Comparison of ENCODE assay signal across 8 cellular contexts in the genomic region with DNA sequence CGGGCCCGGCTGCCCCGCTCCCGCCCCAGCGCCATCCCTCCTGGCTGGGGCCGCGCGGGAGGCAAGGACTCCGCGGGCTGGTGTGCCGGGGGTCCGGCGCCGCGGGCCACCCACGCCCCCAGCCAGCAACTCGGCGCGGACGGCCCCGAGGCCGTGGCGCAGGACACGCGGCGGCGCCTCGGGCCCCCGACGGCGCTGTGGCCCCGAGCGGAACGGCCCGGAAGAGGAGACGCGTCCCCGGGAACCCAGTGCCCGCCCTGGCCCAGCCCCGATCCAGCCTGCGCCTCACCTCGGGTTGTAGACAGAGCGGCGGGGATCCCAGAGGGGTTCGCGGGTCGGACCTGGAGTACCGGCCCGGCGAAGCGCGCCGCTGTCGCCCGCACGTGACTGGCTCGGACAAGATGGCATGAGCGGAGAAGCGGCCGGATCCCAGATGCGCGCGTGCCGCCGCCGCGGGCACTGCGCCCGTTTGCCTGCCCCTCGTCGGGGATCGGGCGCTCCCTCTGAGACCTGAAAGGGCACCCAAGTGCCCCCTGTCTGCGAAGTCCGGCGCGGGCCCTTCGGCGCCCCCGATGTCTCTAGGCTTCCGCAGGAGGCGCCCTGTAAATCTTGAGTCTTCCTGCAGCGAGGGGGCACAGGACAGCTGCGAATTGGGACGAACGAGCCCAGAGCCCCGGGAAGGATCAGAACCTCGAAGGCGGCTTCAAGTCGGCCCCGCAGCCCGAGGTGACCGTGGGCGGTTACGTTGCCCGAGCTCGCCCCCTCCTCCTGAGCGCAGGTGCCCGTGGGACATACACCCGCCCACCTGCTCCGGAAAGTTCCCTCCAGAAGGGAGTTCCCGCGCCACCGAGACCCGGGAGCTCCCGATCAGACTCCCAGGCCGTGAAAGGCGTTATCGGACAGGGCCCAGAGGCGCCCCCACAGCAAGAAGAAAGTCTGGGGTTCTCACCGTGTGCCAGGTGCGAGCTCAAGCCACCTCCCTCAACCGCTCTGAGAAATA. TPM values are rescaled to one million over a fixed set of nuclear protein-coding genes. Genes with fewer than 3 reads are reported as not detected.
A peak's percentile ranks its signal among the peaks of the same experiment; 100 is the strongest.
DNase-seq lines count a peak whose midpoint lies in the region; ATAC-seq and TF ChIP-seq lines count a peak whose summit lies in the region.

No MANE protein-coding gene starts in this region.

- TF ChIP-seq CTCF in AG04450 (IDR thresholded peaks at IDR 0.05; ENCODE audit: low read depth, low read length): peak; percentile 42

- H3K9me3 ChIP-seq in AG04450 (ENCODE audit: control insufficient read depth, insufficient read depth, low read length) (no peaks in the 10 kb centered on the region; the same call in 1 of the 2 replicates), right cardiac atrium (ENCODE audit: control insufficient read depth, low read length) (no peaks in the 10 kb centered on the region)

- POLR2A ChIA-PET in AG04450 (lab: Yijun Ruan, JAX): interaction anchor here (0.6 kb wide), 1 partner anchor 341 kb away, joined by 4 read pairs; the partner anchor contains the start of genes GLT8D1 and SPCS1
- POLR2A ChIA-PET in activated naive CD8-positive, alpha-beta T cell treated with anti-CD3 and anti-CD28 coated beads, Interleukin-2, amount 10 ng/mL, durations not matched to agents 7 days and 5 days (lab: Charles Lee): interaction anchor here (0.5 to 2.2 kb wide), 13 partner anchors 15 to 441 kb away, joined by 3 to 8 read pairs (median 4); partner anchors contain the start of genes GNL3 and PBRM1

- peaks cover 11% of the 10 kb centered on the region for H3K27me3 ChIP-seq in AG04450 (ENCODE audit: control insufficient read depth, insufficient read depth, low read length)
- no peaks in the 10 kb centered on the region for H3K27me3 ChIP-seq in right cardiac atrium (ENCODE audit: control insufficient read depth, insufficient read depth)

- peak; percentile 40 for ATAC-seq in GM18909 (IDR thresholded peaks at IDR 0.05; ENCODE audit: poor library complexity, unreplicated experiment)
- peak; percentile 33 for ATAC-seq in HG03354 (IDR thresholded peaks at IDR 0.05; ENCODE audit: poor library complexity, severe bottlenecking, unreplicated experiment)
- peak; percentile 55 for ATAC-seq in SK-N-SH treated with all-trans-retinoic acid at 6 μM for 48 hours
- ATAC-seq in activated naive CD8-positive, alpha-beta T cell treated with anti-CD3 and anti-CD28 coated beads, Interleukin-2, amount 10 ng/mL, durations not matched to agents 7 days and 5 days (ENCODE audit: low read depth): peak; percentile 59
- ATAC-seq in right cardiac atrium: peak; percentile 34 to 58

- no peak overlapping the region for H3K27ac ChIP-seq in AG04450 (ENCODE audit: low read depth, low read length)
- H3K27ac ChIP-seq in right cardiac atrium (ENCODE audit: low read length): no peak overlapping the region

- peak overlapping the region; percentile 80 for H3K27ac Mint-ChIP-seq in activated naive CD8-positive, alpha-beta T cell treated with anti-CD3 and anti-CD28 coated beads, Interleukin-2, amount 10 ng/mL, durations not matched to agents 7 days and 5 days

- CTCF ChIA-PET in AG04450 (lab: Charles Lee): interaction anchor here (0.5 to 0.6 kb wide), 2 partner anchors 37 to 87 kb away, joined by 3 to 4 read pairs; no protein-coding TSS in a partner anchor

- intact Hi-C loops in right cardiac atrium (cut with DNase I): no loop called here

- DNase-seq in AG04450 (ENCODE audit: low read depth, low spot score) (no peak), right cardiac atrium (peak; percentile 55 to 81 (median 80)), retina (peak; percentile 89), NCI-H510A (lab: John Stamatoyannopoulos, UW) (no peak)
- peak; percentile 77 for DNase-seq in activated naive CD8-positive, alpha-beta T cell treated with anti-CD3 and anti-CD28 coated beads, Interleukin-2, amount 10 ng/mL, durations not matched to agents 7 days and 5 days

- peaks cover 5% of the 10 kb centered on the region for H3K27me3 Mint-ChIP-seq in activated naive CD8-positive, alpha-beta T cell treated with anti-CD3 and anti-CD28 coated beads, Interleukin-2, amount 10 ng/mL, durations not matched to agents 7 days and 5 days

- WGBS in right cardiac atrium: 4% methylated on average over 113 of the region's 113 CpGs

- peaks cover 5% of the 10 kb centered on the region for H3K4me1 ChIP-seq in right cardiac atrium (ENCODE audit: control insufficient read depth, insufficient read depth, low read length)

- H3K4me3 ChIP-seq in AG04450 (ENCODE audit: low read depth, low read length) (peak overlapping the region; percentile 64), right cardiac atrium (ENCODE audit: low read length) (peak overlapping the region; percentile 90)

- H3K4me1 Mint-ChIP-seq in activated naive CD8-positive, alpha-beta T cell treated with anti-CD3 and anti-CD28 coated beads, Interleukin-2, amount 10 ng/mL, durations not matched to agents 7 days and 5 days: peaks cover 25% of the 10 kb centered on the region

- H3K9me3 Mint-ChIP-seq in activated naive CD8-positive, alpha-beta T cell treated with anti-CD3 and anti-CD28 coated beads, Interleukin-2, amount 10 ng/mL, durations not matched to agents 7 days and 5 days: no peaks in the 10 kb centered on the region

- peak overlapping the region; percentile 87 for H3K4me3 Mint-ChIP-seq in activated naive CD8-positive, alpha-beta T cell treated with anti-CD3 and anti-CD28 coated beads, Interleukin-2, amount 10 ng/mL, durations not matched to agents 7 days and 5 days

- no peaks in the 10 kb centered on the region for H3K36me3 Mint-ChIP-seq in activated naive CD8-positive, alpha-beta T cell treated with anti-CD3 and anti-CD28 coated beads, Interleukin-2, amount 10 ng/mL, durations not matched to agents 7 days and 5 days

TF ChIP-seq in SK-N-SH treated with all-trans-retinoic acid at 6 μM for 48 hours, 23 proteins besides CTCF, POLR2A, EP300 and RAD21 (continues in another document):
- TF ChIP-seq ZFP3 (CRISPR knock-in tag; IDR thresholded peaks at IDR 0.05): no peak
- no peak for TF ChIP-seq TSHZ2 (CRISPR knock-in tag; IDR thresholded peaks at IDR 0.05)
- no peak for TF ChIP-seq ARNTL (CRISPR knock-in tag; IDR thresholded peaks at IDR 0.05; ENCODE audit: borderline replicate concordance, low read depth)
- no peak for TF ChIP-seq ZFP30 (CRISPR knock-in tag; IDR thresholded peaks at IDR 0.05)
- TF ChIP-seq RARB (CRISPR knock-in tag; IDR thresholded peaks at IDR 0.05): no peak
- no peak for TF ChIP-seq GLIS3 (CRISPR knock-in tag; IDR thresholded peaks at IDR 0.05)
- TF ChIP-seq, protein P1, sequence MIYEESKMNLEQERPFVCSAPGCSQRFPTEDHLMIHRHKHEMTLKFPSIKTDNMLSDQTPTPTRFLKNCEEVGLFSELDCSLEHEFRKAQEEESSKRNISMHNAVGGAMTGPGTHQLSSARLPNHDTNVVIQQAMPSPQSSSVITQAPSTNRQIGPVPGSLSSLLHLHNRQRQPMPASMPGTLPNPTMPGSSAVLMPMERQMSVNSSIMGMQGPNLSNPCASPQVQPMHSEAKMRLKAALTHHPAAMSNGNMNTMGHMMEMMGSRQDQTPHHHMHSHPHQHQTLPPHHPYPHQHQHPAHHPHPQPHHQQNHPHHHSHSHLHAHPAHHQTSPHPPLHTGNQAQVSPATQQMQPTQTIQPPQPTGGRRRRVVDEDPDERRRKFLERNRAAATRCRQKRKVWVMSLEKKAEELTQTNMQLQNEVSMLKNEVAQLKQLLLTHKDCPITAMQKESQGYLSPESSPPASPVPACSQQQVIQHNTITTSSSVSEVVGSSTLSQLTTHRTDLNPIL (CRISPR knock-in tag; IDR thresholded peaks at IDR 0.05; ENCODE audit: low read depth): no peak
- TF ChIP-seq ISL1 (CRISPR knock-in tag; IDR thresholded peaks at IDR 0.05): no peak
- no peak for TF ChIP-seq ZC3H10 (CRISPR knock-in tag; IDR thresholded peaks at IDR 0.05)
- no peak for TF ChIP-seq PPARA (CRISPR knock-in tag; IDR thresholded peaks at IDR 0.05; ENCODE audit: borderline replicate concordance)
- TF ChIP-seq CSDC2 (CRISPR knock-in tag; IDR thresholded peaks at IDR 0.05): no peak

RNA-seq across cellular contexts. Expression of gene SFMBT1, which starts 0.6 kb away (rescaled TPM):
- polyA plus RNA-seq in AG04450 (2011; rRNA removed) (1.6 and 2.0 TPM in 2 replicates), right cardiac atrium (3.8 TPM)
- polyA minus RNA-seq in AG04450 (2011; rRNA and poly(A)+ RNA removed): 3.8 and 4.0 TPM in 2 replicates
- 10 to 100 TPM; 29.5 to 30.8 TPM for total RNA-seq in activated naive CD8-positive, alpha-beta T cell treated with anti-CD3 and anti-CD28 coated beads, Interleukin-2, amount 10 ng/mL, durations not matched to agents 7 days and 5 days
- 10 to 100 TPM; 12.3 to 19.3 (median 16.0) TPM for total RNA-seq in right cardiac atrium

Comparison
In these comparisons a context has a peak if more than half of its experiments do, and no peak if none do; other contexts are left out.
1. DNase-seq: peak in activated naive CD8-positive, alpha-beta T cell treated with anti-CD3 and anti-CD28 coated beads, Interleukin-2, amount 10 ng/mL, durations not matched to agents 7 days and 5 days (single experiment), right cardiac atrium (3 of 3) and retina (single experiment); none in AG04450 (single experiment) and NCI-H510A (single experiment).
2. Peak in every context shown above with its lines, with median percentiles within 50 percentile points of each other: ATAC-seq.